Comparison of ENCODE assay signal across 1 cellular context in genomic region chr7:117247809-117248208, GRCh38.
TF ChIP-seq lines count a peak whose summit lies in the region.

No MANE protein-coding gene starts in this region.

TF ChIP-seq in GM23338, 12 proteins besides CTCF, POLR2A, EP300 and RAD21 (continued from another document):
- TF ChIP-seq REST (IDR thresholded peaks at IDR 0.05; ENCODE audit: unreplicated experiment) (no peak), STAT1 (IDR thresholded peaks at IDR 0.05; ENCODE audit: unreplicated experiment) (no peak), EZH2 (IDR thresholded peaks at IDR 0.05; ENCODE audit: low read depth, unreplicated experiment) (no peak), POLR2AphosphoS5 (IDR thresholded peaks at IDR 0.05; ENCODE audit: low read depth) (no peak), ZNF114 (CRISPR knock-in tag; IDR thresholded peaks at IDR 0.05) (no peak), EZH2phosphoT487 (IDR thresholded peaks at IDR 0.05; ENCODE audit: unreplicated experiment) (no peak), NANOG (IDR thresholded peaks at IDR 0.05; ENCODE audit: borderline replicate concordance) (no peak), JUNB (IDR thresholded peaks at IDR 0.05; ENCODE audit: unreplicated experiment) (no peak)
